In genomic region chr3:185024406-185024805, GRCh38 we compare ENCODE assay signal across 29 cellular contexts.
"Had no signal": no experiment of that assay in that cellular context is flagged by ENCODE, and none has a peak within 500 bp of the region (broad histone marks: within the 10 kb centered on the region; RNA-seq: fewer than 3 reads in every experiment).

No MANE protein-coding gene starts in this region.

- H3K9me3 Mint-ChIP-seq: activated naive CD4-positive, alpha-beta T cell treated with anti-CD3 and anti-CD28 coated beads for 36 hours; activated naive CD8-positive, alpha-beta T cell treated with anti-CD3 and anti-CD28 coated beads for 36 hours; activated T-helper 1 cell treated with anti-CD3 and anti-CD28 coated beads, Interleukin-12 subunit alpha, Interleukin-12 subunit beta, Interleukin-2, Interleukin-4 antibody, amounts not matched to agents 30 ng/mL and 10 ng/mL and 1 ng/mL, durations not matched to agents 14 hours and 24 hours and 36 hours; effector memory CD8-positive, alpha-beta T cell; natural killer cell had no signal

- H3K9me3 ChIP-seq: adrenal gland, ascending aorta, lower lobe of right lung had no signal

- H3K27me3 Mint-ChIP-seq: activated naive CD8-positive, alpha-beta T cell treated with anti-CD3 and anti-CD28 coated beads for 36 hours; brain; effector memory CD8-positive, alpha-beta T cell had no signal

- H3K4me3 ChIP-seq: adrenal gland, ascending aorta, coronary artery, dorsolateral prefrontal cortex, left lung, lower lobe of right lung, spleen, tibial nerve had no signal

- ATAC-seq: activated CD4-positive, CD25-positive, alpha-beta regulatory T cell treated with anti-CD3 and anti-CD28 coated beads, Interleukin-2, amount 50 U/mL, for 24 hours; effector memory CD8-positive, alpha-beta T cell; esophagus mucosa; left lung; lower lobe of right lung; right cardiac atrium had no signal

- H3K4me1 Mint-ChIP-seq: activated naive CD8-positive, alpha-beta T cell treated with anti-CD3 and anti-CD28 coated beads for 36 hours had no signal

- H3K36me3 ChIP-seq: adrenal gland, lower lobe of right lung, WERI-Rb-1 had no signal

- H3K27me3 ChIP-seq: adrenal gland, ascending aorta, dorsolateral prefrontal cortex, left lung, spleen, tibial nerve had no signal

- DNase-seq: activated CD4-positive, alpha-beta T cell treated with anti-CD3 and anti-CD28 coated beads for 48 hours; activated CD4-positive, alpha-beta T cell treated with anti-CD3 and anti-CD28 coated beads, Interleukin-2, amount 50 U/mL, for 48 hours; activated CD8-positive, alpha-beta memory T cell treated with anti-CD3 and anti-CD28 coated beads for 24 hours; activated CD8-positive, alpha-beta memory T cell treated with anti-CD3 and anti-CD28 coated beads, Interleukin-2, amount 50 U/mL, for 4 hours; activated effector memory CD4-positive, alpha-beta T cell treated with anti-CD3 and anti-CD28 coated beads, Interleukin-2, amount 50 U/mL, for 16 hours; activated naive CD4-positive, alpha-beta T cell treated with anti-CD3 and anti-CD28 coated beads for 36 hours; activated naive CD8-positive, alpha-beta T cell treated with anti-CD3 and anti-CD28 coated beads for 36 hours; activated T-cell treated with anti-CD3 and anti-CD28 coated beads, Interleukin-2, amount 50 U/mL, for 1 hour; adrenal gland; dorsolateral prefrontal cortex; effector memory CD8-positive, alpha-beta T cell; foreskin melanocyte; left lung; lower lobe of right lung; mesendoderm; natural killer cell; right cardiac atrium; spleen; stimulated activated naive CD4-positive, alpha-beta T cell; T1000; WERI-Rb-1 had no signal

- H3K4me1 ChIP-seq: adrenal gland, ascending aorta, lower lobe of right lung, spleen, tibial nerve had no signal

- H3K27ac Mint-ChIP-seq: activated naive CD4-positive, alpha-beta T cell treated with anti-CD3 and anti-CD28 coated beads for 36 hours; activated naive CD8-positive, alpha-beta T cell treated with anti-CD3 and anti-CD28 coated beads for 36 hours; activated T-helper 1 cell treated with anti-CD3 and anti-CD28 coated beads, Interleukin-12 subunit alpha, Interleukin-12 subunit beta, Interleukin-2, Interleukin-4 antibody, amounts not matched to agents 30 ng/mL and 10 ng/mL and 1 ng/mL, durations not matched to agents 14 hours and 24 hours and 36 hours; effector memory CD8-positive, alpha-beta T cell; T-helper 1 cell treated with Interleukin-12 subunit alpha and Interleukin-12 subunit beta and Interleukin-4 antibody, amounts not matched to agents 30 μg/mL and 1 μg/mL, for 36 hours had no signal

- H3K4me3 Mint-ChIP-seq: activated naive CD4-positive, alpha-beta T cell treated with anti-CD3 and anti-CD28 coated beads for 36 hours; activated naive CD8-positive, alpha-beta T cell treated with anti-CD3 and anti-CD28 coated beads for 36 hours; activated T-helper 1 cell treated with anti-CD3 and anti-CD28 coated beads, Interleukin-12 subunit alpha, Interleukin-12 subunit beta, Interleukin-2, Interleukin-4 antibody, amounts not matched to agents 30 ng/mL and 10 ng/mL and 1 ng/mL, durations not matched to agents 14 hours and 24 hours and 36 hours; brain; effector memory CD8-positive, alpha-beta T cell; natural killer cell; T-helper 1 cell treated with Interleukin-12 subunit alpha and Interleukin-12 subunit beta and Interleukin-4 antibody, amounts not matched to agents 30 μg/mL and 1 μg/mL, for 36 hours had no signal

- H3K36me3 Mint-ChIP-seq: natural killer cell had no signal

- H3K27ac ChIP-seq: adrenal gland, ascending aorta, coronary artery, dorsolateral prefrontal cortex, left lung, lower lobe of right lung, spleen, tibial nerve, WERI-Rb-1 had no signal
